ENCODE assay signal across 24 cellular contexts in the genomic region with DNA sequence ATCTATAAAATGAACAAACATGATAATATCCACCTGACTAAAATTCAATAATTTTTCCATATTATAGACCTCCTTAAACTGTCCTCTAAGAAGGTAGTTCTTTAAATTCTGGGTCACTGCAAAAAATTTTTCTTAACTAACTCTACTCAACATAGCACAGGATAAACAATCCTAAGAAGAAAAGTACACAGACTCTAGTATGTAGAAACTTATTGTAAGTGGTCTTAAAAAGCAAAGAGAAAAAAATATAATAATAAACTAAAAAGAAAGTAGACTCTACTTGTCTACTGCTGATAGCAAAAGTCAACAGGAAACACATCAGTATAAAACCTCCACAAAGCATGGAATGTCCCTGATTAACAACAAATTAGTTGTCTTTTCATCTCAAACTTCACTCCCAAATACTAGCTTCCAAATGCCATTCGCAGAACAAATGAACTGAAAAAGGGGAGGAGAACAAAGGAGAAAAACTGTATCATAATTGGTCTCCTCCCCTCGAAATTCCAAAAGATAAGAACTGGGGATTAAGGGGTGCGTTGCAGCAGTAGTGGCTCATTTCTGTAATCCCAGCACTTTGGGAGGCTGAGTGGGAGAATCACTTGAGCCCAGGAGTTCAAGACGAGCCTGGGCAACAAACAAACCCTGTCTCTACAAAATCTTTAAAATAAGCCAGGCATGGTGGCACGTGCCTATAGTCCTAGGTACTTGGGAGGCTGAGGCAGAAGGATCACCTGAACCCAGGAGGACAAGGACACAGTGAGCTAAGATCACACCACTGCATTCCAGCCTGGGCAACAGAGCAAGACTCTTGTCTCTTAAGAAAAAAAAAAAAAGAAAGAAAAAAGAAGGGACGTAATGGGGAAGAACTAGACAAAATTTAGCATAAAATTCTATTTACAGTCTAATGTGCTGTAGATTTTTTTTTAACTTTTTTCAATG. TPM values are rescaled to one million over a fixed set of nuclear protein-coding genes. Genes with fewer than 3 reads are reported as not detected.
DNase-seq lines count a peak whose midpoint lies in the region; ATAC-seq and TF ChIP-seq lines count a peak whose summit lies in the region.
"Had no signal": no experiment of that assay in that cellular context is flagged by ENCODE, and none has a peak within 500 bp of the region (broad histone marks: within the 10 kb centered on the region; RNA-seq: fewer than 3 reads in every experiment).

No MANE protein-coding gene starts in this region.

- 43 to 53% methylated on average over 6 of the region's 6 CpGs for WGBS in testis, 2 donors

- H3K4me3 Mint-ChIP-seq in T-cell, result no peak overlapping the region
- H3K4me3 Mint-ChIP-seq: endodermal cell, HFFc6 had no signal

- no peak for TF ChIP-seq POLR2A in testis (IDR thresholded peaks at IDR 0.05)

- H3K4me1 ChIP-seq in DND-41 (ENCODE audit: insufficient read depth, low read length), result peaks cover 26% of the 10 kb centered on the region
- peaks cover 17 to 45% of the 10 kb centered on the region in 2 donors for H3K4me1 ChIP-seq in left lung
- peaks cover 31% of the 10 kb centered on the region for H3K4me1 ChIP-seq in testis

- peaks cover 7% of the 10 kb centered on the region; the same call in 1 of the 2 replicates for H4K20me1 ChIP-seq in DND-41 (ENCODE audit: insufficient read depth, low read length)

- H3K79me2 ChIP-seq in DND-41 (ENCODE audit: insufficient read depth, low read length), result peaks cover 80% of the 10 kb centered on the region

- POLR2A ChIA-PET in T-cell (lab: Charles Lee), result no interaction called here

- H3K27ac ChIP-seq in DND-41 (ENCODE audit: low read length) (0 out of 2 replicates have a peak overlapping the region, but pooled peaks have one; percentile 16), left lung (peak overlapping the region; percentile 14 to 34), testis (peak overlapping the region in 1 of 2 donors; percentile 49)
- H3K27ac ChIP-seq: brain microvascular endothelial cell had no signal

- intact Hi-C loops in left lung (cut with DNase I) (no loop called here), testis (cut with DNase I; ENCODE audit: low total_unique reads) (no loop called here)

- no peaks in the 10 kb centered on the region for H3K9me3 Mint-ChIP-seq in T-cell
- H3K9me3 Mint-ChIP-seq: CD8-positive, alpha-beta memory T cell; endodermal cell; HFFc6 had no signal

- H2AFZ ChIP-seq in DND-41 (ENCODE audit: low read depth, low read length), result no peak overlapping the region

- no peaks in the 10 kb centered on the region for H3K9me3 ChIP-seq in DND-41 (ENCODE audit: insufficient read depth, low read length, severe bottlenecking)
- H3K9me3 ChIP-seq in left lung, result no peaks in the 10 kb centered on the region
- H3K9me3 ChIP-seq in testis, result no peaks in the 10 kb centered on the region

- no peak for DNase-seq in DND-41
- DNase-seq in T-cell, result no peak
- DNase-seq in left lung, result no peak
- peak; percentile 49 for DNase-seq in testis
- no peak for DNase-seq in NCI-H1105 treated with DMSO at 0.1 percent for 48 hours (lab: John Stamatoyannopoulos, UW)
- no peak for DNase-seq in cortex of kidney (lab: John Stamatoyannopoulos, UW)
- no peak for DNase-seq in stimulated activated naive CD4-positive, alpha-beta T cell treated with Interleukin-2 at 50 U/mL for 16 hours (lab: John Stamatoyannopoulos, UW)
- DNase-seq: activated CD4-positive, alpha-beta T cell treated with anti-CD3 and anti-CD28 coated beads, Interleukin-2, amount 50 U/mL, for 1 hour; brain microvascular endothelial cell; CD8-positive, alpha-beta memory T cell; DMS53; endodermal cell; HFFc6; Karpas-422; kidney; mammary epithelial cell; NCI-H1092; NCI-H2029; NCI-H226; NCI-H748 treated with DMSO at 0.1 percent for 48 hours; PC-3; SHP77; stimulated activated CD4-positive, alpha-beta T cell treated with anti-CD3 and anti-CD28 coated beads, Interleukin-4, amount 100 ng/mL, for 4 hours; T-helper 2 cell had no signal

- peaks cover 41% of the 10 kb centered on the region for H3K36me3 Mint-ChIP-seq in T-cell

- H3K27me3 Mint-ChIP-seq in T-cell, result no peaks in the 10 kb centered on the region

- CTCF ChIA-PET in T-cell (lab: Charles Lee), result interaction anchor here (0.5 to 1.4 kb wide), 4 partner anchors 9 to 29 kb away, joined by 3 to 5 read pairs (median 4); no protein-coding TSS in a partner anchor

- H3K36me3 ChIP-seq in DND-41 (ENCODE audit: insufficient read depth, low read length), result peaks cover 53% of the 10 kb centered on the region
- peaks cover 0 to 23% of the 10 kb centered on the region in 2 donors for H3K36me3 ChIP-seq in left lung
- H3K36me3 ChIP-seq in testis (ENCODE audit: low read depth, missing control alignments), result no peaks in the 10 kb centered on the region

- H3K27me3 ChIP-seq in DND-41 (ENCODE audit: insufficient read depth, low read length, poor library complexity) (no peaks in the 10 kb centered on the region), left lung (no peaks in the 10 kb centered on the region), testis (no peaks in the 10 kb centered on the region)
- H3K27me3 ChIP-seq: brain microvascular endothelial cell had no signal

- peaks cover 40 to 57% (median 43%) of the 10 kb centered on the region in 3 donors for H3K4me1 Mint-ChIP-seq in T-cell

- H3K4me2 ChIP-seq in DND-41 (ENCODE audit: insufficient read depth, low read length), result no peak overlapping the region

- ATAC-seq in DND-41 (ENCODE audit: insufficient read depth, low read depth), result no peak
- ATAC-seq in T-cell (replicated peaks in 1 of 4), result no peak
- peak; percentile 70 for ATAC-seq in left lung
- ATAC-seq: PC-3 had no signal

- H3K27ac Mint-ChIP-seq in T-cell, result peak overlapping the region; percentile 25 to 59
- H3K27ac Mint-ChIP-seq: endodermal cell, HFFc6 had no signal

- H3K4me3 ChIP-seq in DND-41 (ENCODE audit: low read depth in 1 of 2, low read length in 2 of 2) (no peak overlapping the region), left lung (no peak overlapping the region), testis (no peak overlapping the region)

- TF ChIP-seq CTCF in DND-41 (IDR thresholded peaks at IDR 0.05; ENCODE audit: borderline replicate concordance, extremely low read depth, low read length, poor library complexity, severe bottlenecking) (no peak), left lung (IDR thresholded peaks at IDR 0.05) (no peak), testis (IDR thresholded peaks at IDR 0.05) (no peak)

- no peak overlapping the region for H3K9ac ChIP-seq in DND-41 (ENCODE audit: low read depth, low read length)

RNA-seq across cellular contexts. Expression of gene FCHSD2, which starts 6.5 kb away (rescaled TPM):
- total RNA-seq in T-cell (10 to 100 TPM; 37.0 to 53.8 (median 46.3) TPM), left lung (10 to 100 TPM; 48.7 to 58.2 TPM), testis (10 to 100 TPM; 65.9 to 69.6 TPM)
- polyA plus RNA-seq in testis (ENCODE audit: insufficient read depth, low read depth, low replicate concordance), result 44.0 TPM
